ENCODE assay signal across 19 cellular contexts in the genomic region with DNA sequence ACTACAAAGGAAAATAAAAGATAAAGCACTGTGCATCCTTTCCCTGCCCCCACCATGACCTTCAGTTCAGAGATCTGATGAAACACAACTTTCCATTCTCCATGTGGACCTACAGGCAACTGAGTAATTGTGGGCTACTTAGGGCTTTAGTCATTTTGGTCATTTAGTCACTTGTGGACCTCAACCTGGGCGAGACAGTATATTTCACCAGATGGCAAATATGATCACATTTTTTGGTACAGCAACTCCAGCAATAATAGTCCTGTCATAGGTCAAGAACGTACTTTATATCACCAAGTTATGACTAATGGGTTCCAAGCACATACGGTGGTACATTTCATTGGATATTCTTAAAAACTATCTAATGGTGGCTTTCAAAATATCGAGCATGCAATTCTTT.
A peak's percentile ranks its signal among the peaks of the same experiment; 100 is the strongest.
DNase-seq lines count a peak whose midpoint lies in the region; ATAC-seq and TF ChIP-seq lines count a peak whose summit lies in the region.
"Had no signal": no experiment of that assay in that cellular context is flagged by ENCODE, and none has a peak within 500 bp of the region (broad histone marks: within the 10 kb centered on the region; RNA-seq: fewer than 3 reads in every experiment).

No MANE protein-coding gene starts in this region.

- no peak overlapping the region for H3K27ac Mint-ChIP-seq in T-cell
- H3K27ac Mint-ChIP-seq: stimulated activated naive CD8-positive, alpha-beta T cell treated with anti-CD3 and anti-CD28 coated beads, Interleukin-15, Interleukin-2, amounts not matched to agents 100 ng/mL and 50 ng/mL, for 24 hours had no signal

- H3K36me3 ChIP-seq in MG63 (no peaks in the 10 kb centered on the region; the same call in 1 of the 2 replicates), lower lobe of right lung (no peaks in the 10 kb centered on the region)
- H3K36me3 ChIP-seq: adrenal gland, Peyer's patch, uterus had no signal

- intact Hi-C loops in lower lobe of right lung (cut with DNase I) = no loop called here

- no peak for ATAC-seq in T-cell (replicated peaks in 1 of 4)
- no peak for ATAC-seq in lower lobe of right lung
- ATAC-seq: foreskin keratinocyte had no signal

- H3K9me3 Mint-ChIP-seq in T-cell = peaks cover 0 to 8% (median 2%) of the 10 kb centered on the region in 3 donors

- no peaks in the 10 kb centered on the region for H3K27me3 Mint-ChIP-seq in T-cell
- H3K27me3 Mint-ChIP-seq: stimulated activated naive CD8-positive, alpha-beta T cell treated with anti-CD3 and anti-CD28 coated beads, Interleukin-15, Interleukin-2, amounts not matched to agents 100 ng/mL and 50 ng/mL, for 24 hours had no signal

- no peaks in the 10 kb centered on the region for H3K4me1 Mint-ChIP-seq in T-cell

- DNase-seq in GM03348 (ENCODE audit: low spot score) (peak; percentile 55), MG63 (peak; percentile 28), epithelial cell of esophagus (ENCODE audit: low read depth) (peak; percentile 33), skeletal muscle cell (ENCODE audit: low read depth) (peak; percentile 26), T-cell (no peak), lower lobe of right lung (no peak), GM10248 (ENCODE audit: extremely low spot score) (no peak)
- DNase-seq: activated CD4-positive, alpha-beta T cell treated with anti-CD3 and anti-CD28 coated beads for 4 hours; activated T-cell treated with anti-CD3 and anti-CD28 coated beads for 4 hours; COR-L47; mesendoderm; NCI-H1417 treated with DMSO at 0.1 percent for 48 hours; NCI-H524 treated with DMSO at 0.1 percent for 48 hours; Peyer's patch; T-helper 2 cell; uterus had no signal

- H3K4me3 ChIP-seq in MG63 (no peak overlapping the region), epithelial cell of esophagus (ENCODE audit: low read length) (no peak overlapping the region), skeletal muscle cell (ENCODE audit: low read depth, low read length) (no peak overlapping the region), lower lobe of right lung (no peak overlapping the region)
- H3K4me3 ChIP-seq: Peyer's patch, uterus had no signal

- no peak overlapping the region for H3K27ac ChIP-seq in lower lobe of right lung
- H3K27ac ChIP-seq: Peyer's patch had no signal

- POLR2A ChIA-PET in T-cell (lab: Charles Lee) = no interaction called here
- POLR2A ChIA-PET in GM10248 (lab: Yijun Ruan, JAX) = no interaction called here

- H3K36me3 Mint-ChIP-seq in T-cell = no peaks in the 10 kb centered on the region

- CTCF ChIA-PET in T-cell (lab: Charles Lee) = no interaction called here
- CTCF ChIA-PET in GM10248 (lab: Yijun Ruan, JAX) = no interaction called here

- no peaks in the 10 kb centered on the region for H3K4me1 ChIP-seq in lower lobe of right lung
- H3K4me1 ChIP-seq: Peyer's patch, uterus had no signal

- H3K27me3 ChIP-seq in MG63 (no peaks in the 10 kb centered on the region), lower lobe of right lung (ENCODE audit: low read depth) (no peaks in the 10 kb centered on the region)
- H3K27me3 ChIP-seq: adrenal gland, foreskin keratinocyte, Peyer's patch, uterus had no signal

- H3K4me3 Mint-ChIP-seq in T-cell = no peak overlapping the region
- H3K4me3 Mint-ChIP-seq: stimulated activated naive CD8-positive, alpha-beta T cell treated with anti-CD3 and anti-CD28 coated beads, Interleukin-15, Interleukin-2, amounts not matched to agents 100 ng/mL and 50 ng/mL, for 24 hours had no signal

- H3K9me3 ChIP-seq in MG63 = no peaks in the 10 kb centered on the region
- no peaks in the 10 kb centered on the region for H3K9me3 ChIP-seq in lower lobe of right lung
- H3K9me3 ChIP-seq: adrenal gland, Peyer's patch, uterus had no signal

- TF ChIP-seq CTCF in epithelial cell of esophagus (IDR thresholded peaks at IDR 0.05; ENCODE audit: insufficient read depth, low read depth, low read length, missing control alignments) (no peak), lower lobe of right lung (IDR thresholded peaks at IDR 0.05) (no peak), GM10248 (IDR thresholded peaks at IDR 0.05; ENCODE audit: control extremely low read depth, extremely low read depth, low read depth, missing control alignments) (no peak)

Comparison
In these comparisons a context has a peak if more than half of its experiments do, and no peak if none do; other contexts are left out.
1. DNase-seq: peak in GM03348 (single experiment), MG63 (single experiment), epithelial cell of esophagus (single experiment) and skeletal muscle cell (single experiment); none in T-cell (0 of 34), lower lobe of right lung (single experiment) and GM10248 (single experiment).